2 cellular contexts compared by ENCODE assay signal in the genomic region with DNA sequence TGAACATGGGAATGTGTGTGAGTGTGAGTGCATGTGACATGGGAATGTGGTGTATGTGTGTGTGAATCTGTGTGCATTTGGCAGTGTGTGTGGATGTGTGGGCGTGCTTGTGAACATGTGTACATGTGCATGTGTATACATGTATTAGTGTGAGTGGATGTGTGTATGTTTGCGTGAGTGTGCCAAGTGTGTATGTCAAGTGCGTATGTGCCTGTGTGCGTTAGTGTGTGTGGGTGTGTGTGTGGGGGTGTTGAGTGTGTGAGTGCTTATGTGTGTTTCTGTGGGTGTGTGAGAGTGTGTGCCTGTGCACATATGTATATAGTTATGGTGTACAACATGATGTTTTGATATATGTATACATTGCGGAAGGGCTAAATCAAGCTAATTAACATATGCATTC.
TF ChIP-seq lines count a peak whose summit lies in the region.

No MANE protein-coding gene starts in this region.

TF ChIP-seq in HEK293, 187 proteins besides CTCF, POLR2A, EP300 and RAD21:
- TF ChIP-seq, protein P1, sequence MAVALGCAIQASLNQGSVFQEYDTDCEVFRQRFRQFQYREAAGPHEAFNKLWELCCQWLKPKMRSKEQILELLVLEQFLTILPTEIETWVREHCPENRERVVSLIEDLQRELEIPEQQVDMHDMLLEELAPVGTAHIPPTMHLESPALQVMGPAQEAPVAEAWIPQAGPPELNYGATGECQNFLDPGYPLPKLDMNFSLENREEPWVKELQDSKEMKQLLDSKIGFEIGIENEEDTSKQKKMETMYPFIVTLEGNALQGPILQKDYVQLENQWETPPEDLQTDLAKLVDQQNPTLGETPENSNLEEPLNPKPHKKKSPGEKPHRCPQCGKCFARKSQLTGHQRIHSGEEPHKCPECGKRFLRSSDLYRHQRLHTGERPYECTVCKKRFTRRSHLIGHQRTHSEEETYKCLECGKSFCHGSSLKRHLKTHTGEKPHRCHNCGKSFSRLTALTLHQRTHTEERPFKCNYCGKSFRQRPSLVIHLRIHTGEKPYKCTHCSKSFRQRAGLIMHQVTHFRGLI (tag by site-specific recombination; IDR thresholded peaks at IDR 0.05), result no peak
- TF ChIP-seq ZNF18 (tag by site-specific recombination; IDR thresholded peaks at IDR 0.05), result peak; percentile 40; the same call in 1 of the 2 replicates
- no peak for TF ChIP-seq ZNF623 (tag by site-specific recombination; IDR thresholded peaks at IDR 0.05)
- TF ChIP-seq ZFHX2 (tag by site-specific recombination; conservative IDR thresholded peaks at IDR 0.05), result peak; percentile 62
- TF ChIP-seq EGR2 (tag by site-specific recombination; IDR thresholded peaks at IDR 0.05; ENCODE audit: low read depth), result peak; percentile 71
- TF ChIP-seq ZNF837 (tag by site-specific recombination; IDR thresholded peaks at IDR 0.05), result no peak
- no peak for TF ChIP-seq ZNF704 (tag by site-specific recombination; IDR thresholded peaks at IDR 0.05)

TF ChIP-seq in H1, 55 proteins besides CTCF, POLR2A, EP300 and RAD21:
- TF ChIP-seq, protein P2, sequence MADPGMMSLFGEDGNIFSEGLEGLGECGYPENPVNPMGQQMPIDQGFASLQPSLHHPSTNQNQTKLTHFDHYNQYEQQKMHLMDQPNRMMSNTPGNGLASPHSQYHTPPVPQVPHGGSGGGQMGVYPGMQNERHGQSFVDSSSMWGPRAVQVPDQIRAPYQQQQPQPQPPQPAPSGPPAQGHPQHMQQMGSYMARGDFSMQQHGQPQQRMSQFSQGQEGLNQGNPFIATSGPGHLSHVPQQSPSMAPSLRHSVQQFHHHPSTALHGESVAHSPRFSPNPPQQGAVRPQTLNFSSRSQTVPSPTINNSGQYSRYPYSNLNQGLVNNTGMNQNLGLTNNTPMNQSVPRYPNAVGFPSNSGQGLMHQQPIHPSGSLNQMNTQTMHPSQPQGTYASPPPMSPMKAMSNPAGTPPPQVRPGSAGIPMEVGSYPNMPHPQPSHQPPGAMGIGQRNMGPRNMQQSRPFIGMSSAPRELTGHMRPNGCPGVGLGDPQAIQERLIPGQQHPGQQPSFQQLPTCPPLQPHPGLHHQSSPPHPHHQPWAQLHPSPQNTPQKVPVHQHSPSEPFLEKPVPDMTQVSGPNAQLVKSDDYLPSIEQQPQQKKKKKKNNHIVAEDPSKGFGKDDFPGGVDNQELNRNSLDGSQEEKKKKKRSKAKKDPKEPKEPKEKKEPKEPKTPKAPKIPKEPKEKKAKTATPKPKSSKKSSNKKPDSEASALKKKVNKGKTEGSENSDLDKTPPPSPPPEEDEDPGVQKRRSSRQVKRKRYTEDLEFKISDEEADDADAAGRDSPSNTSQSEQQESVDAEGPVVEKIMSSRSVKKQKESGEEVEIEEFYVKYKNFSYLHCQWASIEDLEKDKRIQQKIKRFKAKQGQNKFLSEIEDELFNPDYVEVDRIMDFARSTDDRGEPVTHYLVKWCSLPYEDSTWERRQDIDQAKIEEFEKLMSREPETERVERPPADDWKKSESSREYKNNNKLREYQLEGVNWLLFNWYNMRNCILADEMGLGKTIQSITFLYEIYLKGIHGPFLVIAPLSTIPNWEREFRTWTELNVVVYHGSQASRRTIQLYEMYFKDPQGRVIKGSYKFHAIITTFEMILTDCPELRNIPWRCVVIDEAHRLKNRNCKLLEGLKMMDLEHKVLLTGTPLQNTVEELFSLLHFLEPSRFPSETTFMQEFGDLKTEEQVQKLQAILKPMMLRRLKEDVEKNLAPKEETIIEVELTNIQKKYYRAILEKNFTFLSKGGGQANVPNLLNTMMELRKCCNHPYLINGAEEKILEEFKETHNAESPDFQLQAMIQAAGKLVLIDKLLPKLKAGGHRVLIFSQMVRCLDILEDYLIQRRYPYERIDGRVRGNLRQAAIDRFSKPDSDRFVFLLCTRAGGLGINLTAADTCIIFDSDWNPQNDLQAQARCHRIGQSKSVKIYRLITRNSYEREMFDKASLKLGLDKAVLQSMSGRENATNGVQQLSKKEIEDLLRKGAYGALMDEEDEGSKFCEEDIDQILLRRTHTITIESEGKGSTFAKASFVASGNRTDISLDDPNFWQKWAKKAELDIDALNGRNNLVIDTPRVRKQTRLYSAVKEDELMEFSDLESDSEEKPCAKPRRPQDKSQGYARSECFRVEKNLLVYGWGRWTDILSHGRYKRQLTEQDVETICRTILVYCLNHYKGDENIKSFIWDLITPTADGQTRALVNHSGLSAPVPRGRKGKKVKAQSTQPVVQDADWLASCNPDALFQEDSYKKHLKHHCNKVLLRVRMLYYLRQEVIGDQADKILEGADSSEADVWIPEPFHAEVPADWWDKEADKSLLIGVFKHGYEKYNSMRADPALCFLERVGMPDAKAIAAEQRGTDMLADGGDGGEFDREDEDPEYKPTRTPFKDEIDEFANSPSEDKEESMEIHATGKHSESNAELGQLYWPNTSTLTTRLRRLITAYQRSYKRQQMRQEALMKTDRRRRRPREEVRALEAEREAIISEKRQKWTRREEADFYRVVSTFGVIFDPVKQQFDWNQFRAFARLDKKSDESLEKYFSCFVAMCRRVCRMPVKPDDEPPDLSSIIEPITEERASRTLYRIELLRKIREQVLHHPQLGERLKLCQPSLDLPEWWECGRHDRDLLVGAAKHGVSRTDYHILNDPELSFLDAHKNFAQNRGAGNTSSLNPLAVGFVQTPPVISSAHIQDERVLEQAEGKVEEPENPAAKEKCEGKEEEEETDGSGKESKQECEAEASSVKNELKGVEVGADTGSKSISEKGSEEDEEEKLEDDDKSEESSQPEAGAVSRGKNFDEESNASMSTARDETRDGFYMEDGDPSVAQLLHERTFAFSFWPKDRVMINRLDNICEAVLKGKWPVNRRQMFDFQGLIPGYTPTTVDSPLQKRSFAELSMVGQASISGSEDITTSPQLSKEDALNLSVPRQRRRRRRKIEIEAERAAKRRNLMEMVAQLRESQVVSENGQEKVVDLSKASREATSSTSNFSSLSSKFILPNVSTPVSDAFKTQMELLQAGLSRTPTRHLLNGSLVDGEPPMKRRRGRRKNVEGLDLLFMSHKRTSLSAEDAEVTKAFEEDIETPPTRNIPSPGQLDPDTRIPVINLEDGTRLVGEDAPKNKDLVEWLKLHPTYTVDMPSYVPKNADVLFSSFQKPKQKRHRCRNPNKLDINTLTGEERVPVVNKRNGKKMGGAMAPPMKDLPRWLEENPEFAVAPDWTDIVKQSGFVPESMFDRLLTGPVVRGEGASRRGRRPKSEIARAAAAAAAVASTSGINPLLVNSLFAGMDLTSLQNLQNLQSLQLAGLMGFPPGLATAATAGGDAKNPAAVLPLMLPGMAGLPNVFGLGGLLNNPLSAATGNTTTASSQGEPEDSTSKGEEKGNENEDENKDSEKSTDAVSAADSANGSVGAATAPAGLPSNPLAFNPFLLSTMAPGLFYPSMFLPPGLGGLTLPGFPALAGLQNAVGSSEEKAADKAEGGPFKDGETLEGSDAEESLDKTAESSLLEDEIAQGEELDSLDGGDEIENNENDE (IDR thresholded peaks at IDR 0.05; ENCODE audit: insufficient replicate concordance, low read length), result no peak
- TF ChIP-seq TBP (IDR thresholded peaks at IDR 0.05; ENCODE audit: low read depth, low read length), result no peak
- TF ChIP-seq, protein P3, sequence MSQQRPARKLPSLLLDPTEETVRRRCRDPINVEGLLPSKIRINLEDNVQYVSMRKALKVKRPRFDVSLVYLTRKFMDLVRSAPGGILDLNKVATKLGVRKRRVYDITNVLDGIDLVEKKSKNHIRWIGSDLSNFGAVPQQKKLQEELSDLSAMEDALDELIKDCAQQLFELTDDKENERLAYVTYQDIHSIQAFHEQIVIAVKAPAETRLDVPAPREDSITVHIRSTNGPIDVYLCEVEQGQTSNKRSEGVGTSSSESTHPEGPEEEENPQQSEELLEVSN (IDR thresholded peaks at IDR 0.05), result no peak
- TF ChIP-seq, protein P4, sequence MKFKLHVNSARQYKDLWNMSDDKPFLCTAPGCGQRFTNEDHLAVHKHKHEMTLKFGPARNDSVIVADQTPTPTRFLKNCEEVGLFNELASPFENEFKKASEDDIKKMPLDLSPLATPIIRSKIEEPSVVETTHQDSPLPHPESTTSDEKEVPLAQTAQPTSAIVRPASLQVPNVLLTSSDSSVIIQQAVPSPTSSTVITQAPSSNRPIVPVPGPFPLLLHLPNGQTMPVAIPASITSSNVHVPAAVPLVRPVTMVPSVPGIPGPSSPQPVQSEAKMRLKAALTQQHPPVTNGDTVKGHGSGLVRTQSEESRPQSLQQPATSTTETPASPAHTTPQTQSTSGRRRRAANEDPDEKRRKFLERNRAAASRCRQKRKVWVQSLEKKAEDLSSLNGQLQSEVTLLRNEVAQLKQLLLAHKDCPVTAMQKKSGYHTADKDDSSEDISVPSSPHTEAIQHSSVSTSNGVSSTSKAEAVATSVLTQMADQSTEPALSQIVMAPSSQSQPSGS (IDR thresholded peaks at IDR 0.05; ENCODE audit: low read length), result no peak
- no peak for TF ChIP-seq TAF1 (IDR thresholded peaks at IDR 0.05; ENCODE audit: low read depth, low read length)
- no peak for TF ChIP-seq KDM5A (IDR thresholded peaks at IDR 0.05; ENCODE audit: low read length)
- TF ChIP-seq RBBP5 (IDR thresholded peaks at IDR 0.05; ENCODE audit: borderline replicate concordance, low read depth, low read length), result no peak
- no peak for TF ChIP-seq CEBPB (IDR thresholded peaks at IDR 0.05; ENCODE audit: low read depth, low read length)
- no peak for TF ChIP-seq HDAC6 (IDR thresholded peaks at IDR 0.05; ENCODE audit: low read depth, low read length)
- TF ChIP-seq POLR2AphosphoS5 (IDR thresholded peaks at IDR 0.05; ENCODE audit: low read depth, low read length), result no peak
- no peak for TF ChIP-seq SUZ12 (IDR thresholded peaks at IDR 0.05; ENCODE audit: low read length)
- TF ChIP-seq ZNF274 (IDR thresholded peaks at IDR 0.05; ENCODE audit: borderline replicate concordance, extremely low read depth, low read length), result no peak
- TF ChIP-seq CBX8 (IDR thresholded peaks at IDR 0.05; ENCODE audit: borderline replicate concordance, low read depth, low read length), result no peak
- TF ChIP-seq SIRT6 (IDR thresholded peaks at IDR 0.05; ENCODE audit: low read length), result no peak
- TF ChIP-seq CREB1 (IDR thresholded peaks at IDR 0.05), result no peak
